24 cellular contexts compared by ENCODE assay signal in the genomic region with DNA sequence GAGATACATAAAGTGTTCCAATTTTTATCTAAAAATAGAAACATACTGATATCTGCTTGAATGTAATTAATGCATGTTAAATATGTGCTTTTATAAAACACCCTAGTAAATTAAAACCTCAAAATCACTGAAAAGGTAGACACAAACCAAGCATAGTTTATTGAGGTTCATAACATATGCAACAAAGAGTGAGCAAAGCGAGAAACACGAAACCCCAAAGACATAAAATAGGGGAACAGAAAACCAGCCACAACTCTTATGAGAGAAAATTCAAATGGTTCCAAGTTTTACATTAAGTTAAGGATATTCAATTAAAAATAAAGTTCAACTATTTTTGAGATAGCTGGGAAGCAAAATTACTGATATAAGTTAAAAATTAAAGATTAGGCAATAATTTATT.
"Had no signal": no experiment of that assay in that cellular context is flagged by ENCODE, and none has a peak within 500 bp of the region (broad histone marks: within the 10 kb centered on the region; RNA-seq: fewer than 3 reads in every experiment).

No MANE protein-coding gene starts in this region.

- H3K4me3 ChIP-seq: colonic mucosa, dorsolateral prefrontal cortex, gastroesophageal sphincter, pancreas, psoas muscle, right atrium auricular region, spleen, testis, vagina had no signal

- ATAC-seq: effector memory CD8-positive, alpha-beta T cell; esophagus mucosa; gastroesophageal sphincter; left cardiac atrium; natural killer cell treated with Interleukin-12 subunit alpha and Interleukin-12 subunit beta and Interleukin-15 and Interleukin-18, amount 100 ng/mL, for 72 hours; pancreas; psoas muscle had no signal

- H3K36me3 ChIP-seq: colonic mucosa, gastroesophageal sphincter, neutrophil, pancreas, right atrium auricular region, spleen, vagina had no signal

- H3K27ac ChIP-seq: colonic mucosa, dorsolateral prefrontal cortex, gastroesophageal sphincter, neutrophil, pancreas, psoas muscle, right atrium auricular region, spleen, testis, vagina had no signal

- H3K9me3 ChIP-seq: colonic mucosa, neutrophil, pancreas, psoas muscle, testis, vagina had no signal

- H3K27me3 ChIP-seq: colonic mucosa, gastroesophageal sphincter, neutrophil, pancreas, right atrium auricular region, spleen, testis, vagina had no signal

- DNase-seq: activated B cell treated with CpG ODN at 0.5 μM for 24 hours; activated CD4-positive, alpha-beta memory T cell treated with anti-CD3 and anti-CD28 coated beads for 36 hours; activated CD4-positive, alpha-beta T cell treated with anti-CD3 and anti-CD28 coated beads for 4 hours; activated naive CD4-positive, alpha-beta T cell treated with anti-CD3 and anti-CD28 coated beads for 36 hours; activated T-cell treated with anti-CD3 and anti-CD28 coated beads, Interleukin-2, amount 50 U/mL, for 48 hours; amygdala; colonic mucosa; dorsolateral prefrontal cortex; effector memory CD8-positive, alpha-beta T cell; head of caudate nucleus; hypothalamus; left cardiac atrium; pancreas; psoas muscle; spleen; stimulated activated CD4-positive, alpha-beta T cell treated with anti-CD3 and anti-CD28 coated beads, Interleukin-4, amount 100 ng/mL, for 1 hour; stimulated activated naive CD4-positive, alpha-beta T cell; testis had no signal

- H3K4me1 ChIP-seq: colonic mucosa, gastroesophageal sphincter, pancreas, psoas muscle, right atrium auricular region, spleen, testis, vagina had no signal
